9 cellular contexts compared by ENCODE assay signal in the genomic region with DNA sequence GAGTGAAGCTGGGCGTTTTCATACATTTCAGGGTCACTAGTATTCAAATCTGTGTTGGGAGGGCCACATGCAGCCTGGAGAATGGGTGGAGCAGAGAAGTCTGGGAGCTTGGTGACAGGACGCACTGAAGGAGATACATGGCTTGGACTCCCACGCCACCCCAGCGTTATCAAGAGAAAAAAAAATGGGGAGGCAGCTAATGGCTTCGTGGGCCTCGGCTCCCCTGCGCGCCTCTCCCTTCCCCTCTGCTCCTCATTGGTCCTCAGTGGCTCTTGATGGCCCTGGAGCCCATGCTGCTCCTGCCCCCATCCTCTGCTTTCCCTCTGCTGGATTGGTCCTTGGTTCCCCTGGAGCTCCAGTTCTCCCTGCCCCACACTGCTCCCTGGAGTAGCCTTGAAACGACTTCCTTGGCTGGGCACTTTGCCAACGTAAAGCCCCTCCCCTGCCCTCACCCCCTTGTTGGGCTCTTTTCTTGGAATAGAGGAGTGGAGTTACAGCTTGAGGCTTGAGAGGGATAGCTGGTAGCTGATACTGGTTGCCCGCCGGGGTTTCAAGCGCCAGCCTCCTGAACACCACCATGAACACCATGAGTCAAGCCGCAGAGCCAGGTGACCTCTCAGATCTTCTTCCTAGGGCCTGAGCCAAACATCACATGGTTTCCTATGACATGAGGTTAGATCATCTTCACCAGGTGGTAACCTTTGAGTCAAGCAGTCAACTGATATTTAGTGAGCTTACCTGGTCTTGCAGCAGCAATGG.
A peak's percentile ranks its signal among the peaks of the same experiment; 100 is the strongest.
DNase-seq lines count a peak whose midpoint lies in the region; ATAC-seq and TF ChIP-seq lines count a peak whose summit lies in the region.
"Had no signal": no experiment of that assay in that cellular context is flagged by ENCODE, and none has a peak within 500 bp of the region (broad histone marks: within the 10 kb centered on the region; RNA-seq: fewer than 3 reads in every experiment).

No MANE protein-coding gene starts in this region.

- peaks cover 90% of the 10 kb centered on the region for H3K36me3 Mint-ChIP-seq in activated CD4-positive, alpha-beta memory T cell treated with anti-CD3 and anti-CD28 coated beads, Interleukin-2, amount 10 ng/mL, durations not matched to agents 7 days and 5 days (ENCODE audit: low read depth)

- POLR2A ChIA-PET in activated CD4-positive, alpha-beta memory T cell treated with anti-CD3 and anti-CD28 coated beads, Interleukin-2, amount 10 ng/mL, durations not matched to agents 7 days and 5 days (lab: Charles Lee), result interaction anchor here (0.8 to 1.6 kb wide), 5 partner anchors 12 to 301 kb away, joined by 3 to 5 read pairs (median 4); a partner anchor contains a TSS

- no peak overlapping the region for H3K4me3 Mint-ChIP-seq in activated CD4-positive, alpha-beta memory T cell treated with anti-CD3 and anti-CD28 coated beads, Interleukin-2, amount 10 ng/mL, durations not matched to agents 7 days and 5 days

- H3K9me3 Mint-ChIP-seq in activated CD4-positive, alpha-beta memory T cell treated with anti-CD3 and anti-CD28 coated beads, Interleukin-2, amount 10 ng/mL, durations not matched to agents 7 days and 5 days, result peaks cover 4% of the 10 kb centered on the region

- CTCF ChIA-PET in activated CD4-positive, alpha-beta memory T cell treated with anti-CD3 and anti-CD28 coated beads, Interleukin-2, amount 10 ng/mL, durations not matched to agents 7 days and 5 days (lab: Charles Lee), result interaction anchor here (0.7 to 2.4 kb wide), 17 partner anchors 10 to 377 kb away, joined by 3 to 22 read pairs (median 4); no protein-coding TSS in a partner anchor

- no peaks in the 10 kb centered on the region for H3K27me3 Mint-ChIP-seq in activated CD4-positive, alpha-beta memory T cell treated with anti-CD3 and anti-CD28 coated beads, Interleukin-2, amount 10 ng/mL, durations not matched to agents 7 days and 5 days

- ATAC-seq in HG03460 (IDR thresholded peaks at IDR 0.05; ENCODE audit: unreplicated experiment), result no peak

- H3K4me1 Mint-ChIP-seq in activated CD4-positive, alpha-beta memory T cell treated with anti-CD3 and anti-CD28 coated beads, Interleukin-2, amount 10 ng/mL, durations not matched to agents 7 days and 5 days, result peaks cover 64% of the 10 kb centered on the region

- peak overlapping the region; percentile 81 for H3K27ac Mint-ChIP-seq in activated CD4-positive, alpha-beta memory T cell treated with anti-CD3 and anti-CD28 coated beads, Interleukin-2, amount 10 ng/mL, durations not matched to agents 7 days and 5 days

- TF ChIP-seq CTCF in GM10266 (IDR thresholded peaks at IDR 0.05; ENCODE audit: control insufficient read depth, insufficient read depth, low read depth, missing control alignments), result no peak
- no peak for TF ChIP-seq CTCF in GM20000 (IDR thresholded peaks at IDR 0.05; ENCODE audit: extremely low read depth, missing control alignments)

- DNase-seq in COR-L47 (lab: John Stamatoyannopoulos, UW), result peak; percentile 5
- peak; percentile 34 for DNase-seq in NCI-H1105 (lab: John Stamatoyannopoulos, UW)
- DNase-seq in activated CD4-positive, alpha-beta memory T cell treated with anti-CD3 and anti-CD28 coated beads, Interleukin-2, amount 10 ng/mL, durations not matched to agents 7 days and 5 days, result peak; percentile 50
- peak; percentile 52 for DNase-seq in kidney glomerular epithelial cell (lab: John Stamatoyannopoulos, UW)
- DNase-seq in GM10266 (ENCODE audit: extremely low spot score), result no peak
- DNase-seq in GM20000 (ENCODE audit: low spot score), result no peak
- no peak for DNase-seq in OCI-M2 (lab: John Stamatoyannopoulos, UW; ENCODE audit: unreplicated experiment)
- DNase-seq: tibial artery had no signal

Comparison
In these comparisons a context has a peak if more than half of its experiments do, and no peak if none do; other contexts are left out.
1. DNase-seq: peak in COR-L47 (single experiment), NCI-H1105 (single experiment), activated CD4-positive, alpha-beta memory T cell treated with anti-CD3 and anti-CD28 coated beads, Interleukin-2, amount 10 ng/mL, durations not matched to agents 7 days and 5 days (single experiment) and kidney glomerular epithelial cell (single experiment); none in GM10266 (single experiment), GM20000 (single experiment) and OCI-M2 (single experiment).